ENCODE assay signal across 9 cellular contexts in genomic region chr9:35650341-35651158, GRCh38. TPM values are rescaled to one million over a fixed set of nuclear protein-coding genes. Genes with fewer than 3 reads are reported as not detected.
DNase-seq lines count a peak whose midpoint lies in the region; ATAC-seq and TF ChIP-seq lines count a peak whose summit lies in the region.
"Had no signal": no experiment of that assay in that cellular context is flagged by ENCODE, and none has a peak within 500 bp of the region (broad histone marks: within the 10 kb centered on the region; RNA-seq: fewer than 3 reads in every experiment).

TSS of gene SIT1 (minus strand) at chr9:35650931. CDS start at chr9:35650853, 78 bp downstream.

- no peak within 1 kb of the TSS for H3K4me2 ChIP-seq in mammary epithelial cell (ENCODE audit: insufficient read depth, low read depth, low read length)

- H3K27ac Mint-ChIP-seq in CD4-positive, CD25-positive, alpha-beta regulatory T cell: peak within 1 kb of the TSS; percentile 93 to 99 (median 98)
- peak within 1 kb of the TSS; percentile 91 for H3K27ac Mint-ChIP-seq in activated T-helper 2 cell treated with anti-CD3 and anti-CD28 coated beads, Interferon-gamma antibody, Interleukin-2, Interleukin-4, amounts not matched to agents 10 μg/mL and 5 μg/mL and 100 μg/mL, durations not matched to agents 14 hours and 24 hours and 36 hours

- DNase-seq in CD4-positive, CD25-positive, alpha-beta regulatory T cell: peak; percentile 32 to 73 (median 43)
- no peak for DNase-seq in activated T-helper 2 cell treated with anti-CD3 and anti-CD28 coated beads, Interferon-gamma antibody, Interleukin-2, Interleukin-4, amounts not matched to agents 10 μg/mL and 5 μg/mL and 100 μg/mL, durations not matched to agents 14 hours and 24 hours and 36 hours (ENCODE audit: low spot score)
- DNase-seq in NCI-H1092 (lab: John Stamatoyannopoulos, UW) (no peak), mammary epithelial cell (no peak), midbrain (lab: John Stamatoyannopoulos, UW) (no peak)
- DNase-seq: amniotic stem cell had no signal

- TF ChIP-seq CTCF in mammary epithelial cell (conservative IDR thresholded peaks at IDR 0.05 in 1 of 2, IDR thresholded peaks at IDR 0.05 in 1 of 2; ENCODE audit: extremely low read depth in 1 of 2, insufficient read depth in 1 of 2, low read depth in 1 of 2, low read length in 2 of 2): no peak

- dilution Hi-C loops in mammary epithelial cell (cut with HindIII; ENCODE audit: low sequenced_read_pairs): no loop called here

- H3K9me3 Mint-ChIP-seq in CD4-positive, CD25-positive, alpha-beta regulatory T cell: peaks cover 0 to 2% (median 0%) of the 10 kb centered on the region in 7 donors
- no peaks in the 10 kb centered on the region for H3K9me3 Mint-ChIP-seq in activated T-helper 2 cell treated with anti-CD3 and anti-CD28 coated beads, Interferon-gamma antibody, Interleukin-2, Interleukin-4, amounts not matched to agents 10 μg/mL and 5 μg/mL and 100 μg/mL, durations not matched to agents 14 hours and 24 hours and 36 hours

- no peaks in the 10 kb centered on the region for H3K27me3 ChIP-seq in CD4-positive, CD25-positive, alpha-beta regulatory T cell (ENCODE audit: control insufficient read depth, insufficient read depth, low read length)
- no peaks in the 10 kb centered on the region for H3K27me3 ChIP-seq in muscle layer of duodenum (ENCODE audit: low read depth, low read length)
- no peaks in the 10 kb centered on the region for H3K27me3 ChIP-seq in mammary epithelial cell (ENCODE audit: insufficient read depth, low read length)

- intact Hi-C loops in activated T-helper 2 cell treated with anti-CD3 and anti-CD28 coated beads, Interferon-gamma antibody, Interleukin-2, Interleukin-4, amounts not matched to agents 10 μg/mL and 5 μg/mL and 100 μg/mL, durations not matched to agents 14 hours and 24 hours and 36 hours (cut with micrococcal nuclease): no loop called here
- intact Hi-C loops in mammary epithelial cell (cut with micrococcal nuclease): no loop called here

- H3K9me3 ChIP-seq in CD4-positive, CD25-positive, alpha-beta regulatory T cell (ENCODE audit: control insufficient read depth in 2 of 2, low read length in 2 of 2): no peaks in the 10 kb centered on the region
- H3K9me3 ChIP-seq in muscle layer of duodenum (ENCODE audit: control insufficient read depth in 1 of 2, low read length in 2 of 2) (no peaks in the 10 kb centered on the region), mammary epithelial cell (replicated peaks; ENCODE audit: insufficient read depth, low read length) (no peaks in the 10 kb centered on the region)

- no peak within 1 kb of the TSS for H3K9ac ChIP-seq in mammary epithelial cell (ENCODE audit: insufficient read depth, low read length)

- peaks cover 12% of the 10 kb centered on the region for H3K27me3 Mint-ChIP-seq in CD4-positive, CD25-positive, alpha-beta regulatory T cell
- no peaks in the 10 kb centered on the region for H3K27me3 Mint-ChIP-seq in activated T-helper 2 cell treated with anti-CD3 and anti-CD28 coated beads, Interferon-gamma antibody, Interleukin-2, Interleukin-4, amounts not matched to agents 10 μg/mL and 5 μg/mL and 100 μg/mL, durations not matched to agents 14 hours and 24 hours and 36 hours (ENCODE audit: low read depth)

- peaks cover 66% of the 10 kb centered on the region for H3K4me1 ChIP-seq in CD4-positive, CD25-positive, alpha-beta regulatory T cell (ENCODE audit: control insufficient read depth, insufficient read depth, low read length, poor library complexity, severe bottlenecking)
- H3K4me1 ChIP-seq in muscle layer of duodenum (ENCODE audit: control insufficient read depth in 1 of 2, insufficient read depth in 2 of 2, low read length in 2 of 2) (peaks cover 5 to 10% of the 10 kb centered on the region in 2 donors), mammary epithelial cell (ENCODE audit: insufficient read depth, low read length) (peaks cover 6% of the 10 kb centered on the region)

- 85% methylated on average over 11 of the region's 22 CpGs for WGBS in mammary epithelial cell (ENCODE audit: low coverage, missing lambda C conversion rate)

- peak within 1 kb of the TSS; percentile 96 to 100 (median 97) for H3K4me3 Mint-ChIP-seq in CD4-positive, CD25-positive, alpha-beta regulatory T cell
- peak within 1 kb of the TSS; percentile 96 for H3K4me3 Mint-ChIP-seq in activated T-helper 2 cell treated with anti-CD3 and anti-CD28 coated beads, Interferon-gamma antibody, Interleukin-2, Interleukin-4, amounts not matched to agents 10 μg/mL and 5 μg/mL and 100 μg/mL, durations not matched to agents 14 hours and 24 hours and 36 hours (ENCODE audit: low read depth)

- CTCF ChIA-PET in mammary epithelial cell (lab: Charles Lee; ENCODE audit: low non-redundant PET): no interaction called here

- peaks cover 5% of the 10 kb centered on the region for H3K36me3 ChIP-seq in CD4-positive, CD25-positive, alpha-beta regulatory T cell (ENCODE audit: control insufficient read depth, insufficient read depth, low read length)
- H3K36me3 ChIP-seq in muscle layer of duodenum (ENCODE audit: control insufficient read depth in 1 of 2, insufficient read depth in 2 of 2, low read length in 2 of 2): no peaks in the 10 kb centered on the region
- H3K36me3 ChIP-seq in mammary epithelial cell (ENCODE audit: insufficient read depth, low read length): no peaks in the 10 kb centered on the region

- in situ Hi-C loops in mammary epithelial cell (cut with MboI; ENCODE audit: low sequenced_read_pairs in 2 of 2): no loop called here

- peaks cover 5% of the 10 kb centered on the region for H3K36me3 Mint-ChIP-seq in CD4-positive, CD25-positive, alpha-beta regulatory T cell
- peaks cover 20% of the 10 kb centered on the region for H3K36me3 Mint-ChIP-seq in activated T-helper 2 cell treated with anti-CD3 and anti-CD28 coated beads, Interferon-gamma antibody, Interleukin-2, Interleukin-4, amounts not matched to agents 10 μg/mL and 5 μg/mL and 100 μg/mL, durations not matched to agents 14 hours and 24 hours and 36 hours (ENCODE audit: low read depth)

- peak within 1 kb of the TSS; percentile 93 for H3K27ac ChIP-seq in CD4-positive, CD25-positive, alpha-beta regulatory T cell (ENCODE audit: insufficient read depth, low read length, poor library complexity, severe bottlenecking)
- H3K27ac ChIP-seq in muscle layer of duodenum (ENCODE audit: low read length) (peak within 1 kb of the TSS; percentile 31), mammary epithelial cell (ENCODE audit: insufficient read depth, low read depth, low read length) (no peak within 1 kb of the TSS)

- ATAC-seq in CD4-positive, CD25-positive, alpha-beta regulatory T cell (ENCODE audit: low read depth in 2 of 2): no peak
- ATAC-seq in GM21723 (IDR thresholded peaks at IDR 0.05; ENCODE audit: unreplicated experiment): peak; percentile 36
- no peak for ATAC-seq in HG03108 (IDR thresholded peaks at IDR 0.05; ENCODE audit: unreplicated experiment)

- H2AFZ ChIP-seq in mammary epithelial cell (ENCODE audit: low read depth, low read length): no peak within 1 kb of the TSS

- H3K4me1 Mint-ChIP-seq in CD4-positive, CD25-positive, alpha-beta regulatory T cell: peaks cover 0 to 77% (median 47%) of the 10 kb centered on the region in 4 donors
- H3K4me1 Mint-ChIP-seq in activated T-helper 2 cell treated with anti-CD3 and anti-CD28 coated beads, Interferon-gamma antibody, Interleukin-2, Interleukin-4, amounts not matched to agents 10 μg/mL and 5 μg/mL and 100 μg/mL, durations not matched to agents 14 hours and 24 hours and 36 hours (ENCODE audit: low read depth): peaks cover 43% of the 10 kb centered on the region

- no TSS peak for BruUV-seq in mammary epithelial cell (replicated peaks; lab: Mats Ljungman, UMichigan)

- H3K4me3 ChIP-seq in CD4-positive, CD25-positive, alpha-beta regulatory T cell (ENCODE audit: low read depth, low read length): peak within 1 kb of the TSS; percentile 88
- H3K4me3 ChIP-seq in muscle layer of duodenum (ENCODE audit: low read depth in 1 of 2, low read length in 2 of 2) (no peak within 1 kb of the TSS), mammary epithelial cell (replicated peaks in 1 of 3; ENCODE audit: insufficient read depth in 1 of 3, low read depth in 2 of 3, low read length in 3 of 3) (no peak within 1 kb of the TSS)

- H3K79me2 ChIP-seq in mammary epithelial cell (ENCODE audit: insufficient read depth, low read length): no peaks in the 10 kb centered on the region

- H4K20me1 ChIP-seq in mammary epithelial cell (ENCODE audit: insufficient read depth, low read length): no peaks in the 10 kb centered on the region

RNA-seq across cellular contexts. Expression of gene SIT1, which starts in this region (rescaled TPM):
- 76.9 TPM for total RNA-seq in CD4-positive, CD25-positive, alpha-beta regulatory T cell
- polyA plus RNA-seq in CD4-positive, CD25-positive, alpha-beta regulatory T cell: 100 to 1,000 TPM; 239 to 346 (median 308) TPM
- 90.2 and 92.1 TPM in 2 replicates for total RNA-seq in activated T-helper 2 cell treated with anti-CD3 and anti-CD28 coated beads, Interferon-gamma antibody, Interleukin-2, Interleukin-4, amounts not matched to agents 10 μg/mL and 5 μg/mL and 100 μg/mL, durations not matched to agents 14 hours and 24 hours and 36 hours
- not detected for total RNA-seq in mammary epithelial cell
- not detected for polyA plus RNA-seq in mammary epithelial cell
- not detected for polyA minus RNA-seq in mammary epithelial cell

Comparison
In these comparisons a context has a peak if more than half of its experiments do, and no peak if none do; other contexts are left out.
1. RNA of gene SIT1 (total RNA-seq): 90.2 to 92.1 TPM in activated T-helper 2 cell treated with anti-CD3 and anti-CD28 coated beads, Interferon-gamma antibody, Interleukin-2, Interleukin-4, amounts not matched to agents 10 μg/mL and 5 μg/mL and 100 μg/mL, durations not matched to agents 14 hours and 24 hours and 36 hours and 76.9 TPM in CD4-positive, CD25-positive, alpha-beta regulatory T cell (single experiment); not detected in mammary epithelial cell; every median in the first group is over 10 times any median in the second.
2. RNA of gene SIT1 (polyA plus RNA-seq): 239 to 346 TPM in CD4-positive, CD25-positive, alpha-beta regulatory T cell; not detected in mammary epithelial cell (single experiment); every median in the first group is over 100 times any median in the second.
3. DNase-seq: peak in CD4-positive, CD25-positive, alpha-beta regulatory T cell (3 of 3); none in activated T-helper 2 cell treated with anti-CD3 and anti-CD28 coated beads, Interferon-gamma antibody, Interleukin-2, Interleukin-4, amounts not matched to agents 10 μg/mL and 5 μg/mL and 100 μg/mL, durations not matched to agents 14 hours and 24 hours and 36 hours (single experiment), NCI-H1092 (single experiment), mammary epithelial cell (single experiment) and midbrain (single experiment).